Comparison of ENCODE assay signal across 19 cellular contexts in the genomic region with DNA sequence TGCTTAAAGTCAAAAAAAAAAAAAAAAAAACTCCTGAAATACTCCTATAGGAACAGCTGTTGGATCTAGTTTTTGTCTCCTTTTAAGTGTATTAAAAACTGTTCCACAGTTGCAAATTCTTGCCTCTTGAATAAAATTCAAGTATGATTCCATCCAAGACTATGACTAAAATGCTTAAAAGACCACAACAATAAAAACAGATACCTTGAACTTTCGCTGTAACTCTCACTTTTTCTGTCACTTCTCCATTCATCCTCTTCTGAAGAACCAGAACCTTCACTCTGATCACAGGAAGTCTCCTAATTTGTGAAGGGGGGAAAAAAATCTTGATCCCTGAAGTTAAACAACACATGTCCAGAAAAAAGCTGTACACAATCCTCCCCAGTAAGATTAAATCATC. TPM values are rescaled to one million over a fixed set of nuclear protein-coding genes. Genes with fewer than 3 reads are reported as not detected.
DNase-seq lines count a peak whose midpoint lies in the region; ATAC-seq, FAIRE-seq and TF ChIP-seq lines count a peak whose summit lies in the region.
"Had no signal": no experiment of that assay in that cellular context is flagged by ENCODE, and none has a peak within 500 bp of the region (broad histone marks: within the 10 kb centered on the region; RNA-seq: fewer than 3 reads in every experiment).

No MANE protein-coding gene starts in this region.

- no peak for DNase-seq in activated CD4-positive, alpha-beta memory T cell treated with anti-CD3 and anti-CD28 coated beads for 36 hours
- no peak for DNase-seq in activated CD4-positive, alpha-beta memory T cell treated with anti-CD3 and anti-CD28 coated beads, Interleukin-2, amount 10 ng/mL, durations not matched to agents 7 days and 5 days
- no peak for DNase-seq in CD8-positive, alpha-beta memory T cell
- no peak for DNase-seq in activated T-helper 2 cell treated with anti-CD3 and anti-CD28 coated beads, Interferon-gamma antibody, Interleukin-2, Interleukin-4, amounts not matched to agents 10 μg/mL and 5 μg/mL and 100 μg/mL, durations not matched to agents 14 hours and 24 hours and 36 hours (ENCODE audit: low spot score)
- DNase-seq in glutamatergic neuron = no peak
- no peak for DNase-seq in colonic mucosa
- no peak for DNase-seq in HCEC 1CT
- DNase-seq in pancreas = no peak
- DNase-seq: Calu3, NCI-H1436 treated with DMSO at 0.1 percent for 48 hours, NCI-H2081 treated with DMSO at 0.1 percent for 48 hours, NCI-H526, OCI-M1 had no signal

- POLR2A ChIA-PET in activated CD4-positive, alpha-beta memory T cell treated with anti-CD3 and anti-CD28 coated beads for 36 hours (lab: Charles Lee) = no interaction called here
- POLR2A ChIA-PET in activated CD4-positive, alpha-beta memory T cell treated with anti-CD3 and anti-CD28 coated beads, Interleukin-2, amount 10 ng/mL, durations not matched to agents 7 days and 5 days (lab: Charles Lee) = no interaction called here
- POLR2A ChIA-PET in CD8-positive, alpha-beta memory T cell (lab: Charles Lee) = no interaction called here

- ATAC-seq in pancreas = no peak
- ATAC-seq: GM23338 had no signal

- no peak overlapping the region for H3K4me3 Mint-ChIP-seq in activated CD4-positive, alpha-beta memory T cell treated with anti-CD3 and anti-CD28 coated beads for 36 hours
- no peak overlapping the region for H3K4me3 Mint-ChIP-seq in activated CD4-positive, alpha-beta memory T cell treated with anti-CD3 and anti-CD28 coated beads, Interleukin-2, amount 10 ng/mL, durations not matched to agents 7 days and 5 days
- H3K4me3 Mint-ChIP-seq in CD8-positive, alpha-beta memory T cell = no peak overlapping the region
- no peak overlapping the region for H3K4me3 Mint-ChIP-seq in activated T-helper 2 cell treated with anti-CD3 and anti-CD28 coated beads, Interferon-gamma antibody, Interleukin-2, Interleukin-4, amounts not matched to agents 10 μg/mL and 5 μg/mL and 100 μg/mL, durations not matched to agents 14 hours and 24 hours and 36 hours (ENCODE audit: low read depth)
- no peak overlapping the region for H3K4me3 Mint-ChIP-seq in glutamatergic neuron (ENCODE audit: unreplicated experiment)
- H3K4me3 Mint-ChIP-seq: CD14-positive monocyte, GM23338 had no signal

- H3K36me3 ChIP-seq in CD8-positive, alpha-beta memory T cell (ENCODE audit: insufficient read depth, low read length) = peaks cover 20% of the 10 kb centered on the region
- H3K36me3 ChIP-seq in colonic mucosa (peaks cover 6% of the 10 kb centered on the region), pancreas (peaks cover 0 to 28% (median 16%) of the 10 kb centered on the region in 3 donors)

- no peaks in the 10 kb centered on the region for H3K4me1 ChIP-seq in CD8-positive, alpha-beta memory T cell (ENCODE audit: insufficient read depth, low read length)
- no peaks in the 10 kb centered on the region for H3K4me1 ChIP-seq in colonic mucosa
- no peaks in the 10 kb centered on the region for H3K4me1 ChIP-seq in pancreas

- H3K9me3 ChIP-seq in CD8-positive, alpha-beta memory T cell (ENCODE audit: low read length) = no peaks in the 10 kb centered on the region
- H3K9me3 ChIP-seq in colonic mucosa = no peaks in the 10 kb centered on the region
- H3K9me3 ChIP-seq in pancreas = no peaks in the 10 kb centered on the region

- TF ChIP-seq CTCF in glutamatergic neuron (IDR thresholded peaks at IDR 0.05; ENCODE audit: partially characterized antibody, unreplicated experiment) (no peak), colonic mucosa (IDR thresholded peaks at IDR 0.05) (no peak), pancreas (IDR thresholded peaks at IDR 0.05) (no peak)

- H3K27me3 ChIP-seq in CD8-positive, alpha-beta memory T cell (ENCODE audit: insufficient read depth, low read length, poor library complexity, severe bottlenecking) = no peaks in the 10 kb centered on the region
- H3K27me3 ChIP-seq in colonic mucosa (no peaks in the 10 kb centered on the region), pancreas (no peaks in the 10 kb centered on the region)

- H3K27ac ChIP-seq in CD8-positive, alpha-beta memory T cell (ENCODE audit: low read depth, low read length) = no peak overlapping the region
- H3K27ac ChIP-seq in colonic mucosa (no peak overlapping the region), pancreas (no peak overlapping the region)
- H3K27ac ChIP-seq: HL-60, RWPE1 had no signal

- no peaks in the 10 kb centered on the region for H3K27me3 Mint-ChIP-seq in activated CD4-positive, alpha-beta memory T cell treated with anti-CD3 and anti-CD28 coated beads for 36 hours
- H3K27me3 Mint-ChIP-seq in activated CD4-positive, alpha-beta memory T cell treated with anti-CD3 and anti-CD28 coated beads, Interleukin-2, amount 10 ng/mL, durations not matched to agents 7 days and 5 days = no peaks in the 10 kb centered on the region
- H3K27me3 Mint-ChIP-seq in CD8-positive, alpha-beta memory T cell = no peaks in the 10 kb centered on the region
- H3K27me3 Mint-ChIP-seq in activated T-helper 2 cell treated with anti-CD3 and anti-CD28 coated beads, Interferon-gamma antibody, Interleukin-2, Interleukin-4, amounts not matched to agents 10 μg/mL and 5 μg/mL and 100 μg/mL, durations not matched to agents 14 hours and 24 hours and 36 hours (ENCODE audit: low read depth) = no peaks in the 10 kb centered on the region
- no peaks in the 10 kb centered on the region for H3K27me3 Mint-ChIP-seq in glutamatergic neuron (ENCODE audit: unreplicated experiment)

- H3K27ac Mint-ChIP-seq in activated CD4-positive, alpha-beta memory T cell treated with anti-CD3 and anti-CD28 coated beads for 36 hours = peak overlapping the region; percentile 47
- no peak overlapping the region for H3K27ac Mint-ChIP-seq in activated CD4-positive, alpha-beta memory T cell treated with anti-CD3 and anti-CD28 coated beads, Interleukin-2, amount 10 ng/mL, durations not matched to agents 7 days and 5 days
- peak overlapping the region in 5 of 8 donors; percentile 8 to 69 (median 24) for H3K27ac Mint-ChIP-seq in CD8-positive, alpha-beta memory T cell
- H3K27ac Mint-ChIP-seq in activated T-helper 2 cell treated with anti-CD3 and anti-CD28 coated beads, Interferon-gamma antibody, Interleukin-2, Interleukin-4, amounts not matched to agents 10 μg/mL and 5 μg/mL and 100 μg/mL, durations not matched to agents 14 hours and 24 hours and 36 hours = peak overlapping the region; percentile 51
- H3K27ac Mint-ChIP-seq in glutamatergic neuron (ENCODE audit: unreplicated experiment) = peak overlapping the region; percentile 16
- H3K27ac Mint-ChIP-seq: GM23338 had no signal

- CTCF ChIA-PET in activated CD4-positive, alpha-beta memory T cell treated with anti-CD3 and anti-CD28 coated beads for 36 hours (lab: Charles Lee) = no interaction called here
- CTCF ChIA-PET in activated CD4-positive, alpha-beta memory T cell treated with anti-CD3 and anti-CD28 coated beads, Interleukin-2, amount 10 ng/mL, durations not matched to agents 7 days and 5 days (lab: Charles Lee) = no interaction called here
- CTCF ChIA-PET in CD8-positive, alpha-beta memory T cell (lab: Charles Lee) = no interaction called here

- H3K9ac ChIP-seq in colonic mucosa (ENCODE audit: low read depth in 2 of 2, low read length in 2 of 2) = no peak overlapping the region

- WGBS in pancreas, 2 donors = 95% methylated on average over 1 of the region's 1 CpG

- H3K4me3 ChIP-seq in CD8-positive, alpha-beta memory T cell (ENCODE audit: low read length) = no peak overlapping the region
- H3K4me3 ChIP-seq in colonic mucosa = no peak overlapping the region
- no peak overlapping the region for H3K4me3 ChIP-seq in pancreas
- H3K4me3 ChIP-seq: GM23338 had no signal

- H3K9me3 Mint-ChIP-seq in activated CD4-positive, alpha-beta memory T cell treated with anti-CD3 and anti-CD28 coated beads for 36 hours = no peaks in the 10 kb centered on the region
- no peaks in the 10 kb centered on the region for H3K9me3 Mint-ChIP-seq in activated CD4-positive, alpha-beta memory T cell treated with anti-CD3 and anti-CD28 coated beads, Interleukin-2, amount 10 ng/mL, durations not matched to agents 7 days and 5 days
- H3K9me3 Mint-ChIP-seq in CD8-positive, alpha-beta memory T cell = no peaks in the 10 kb centered on the region
- H3K9me3 Mint-ChIP-seq in activated T-helper 2 cell treated with anti-CD3 and anti-CD28 coated beads, Interferon-gamma antibody, Interleukin-2, Interleukin-4, amounts not matched to agents 10 μg/mL and 5 μg/mL and 100 μg/mL, durations not matched to agents 14 hours and 24 hours and 36 hours = no peaks in the 10 kb centered on the region
- H3K9me3 Mint-ChIP-seq in glutamatergic neuron (ENCODE audit: unreplicated experiment) = no peaks in the 10 kb centered on the region
- H3K9me3 Mint-ChIP-seq: CD14-positive monocyte, GM23338 had no signal

- intact Hi-C loops in activated CD4-positive, alpha-beta memory T cell treated with anti-CD3 and anti-CD28 coated beads for 36 hours (cut with micrococcal nuclease) = no loop called here
- intact Hi-C loops in activated T-helper 2 cell treated with anti-CD3 and anti-CD28 coated beads, Interferon-gamma antibody, Interleukin-2, Interleukin-4, amounts not matched to agents 10 μg/mL and 5 μg/mL and 100 μg/mL, durations not matched to agents 14 hours and 24 hours and 36 hours (cut with micrococcal nuclease) = no loop called here
- intact Hi-C loops in colonic mucosa (cut with DNase I) = no loop called here
- intact Hi-C loops in pancreas (cut with DNase I) = no loop called here

- FAIRE-seq in pancreas (lab: Jason Lieb, UNC) = no peak
- FAIRE-seq: GM12892, GM19239 had no signal

- H3K36me3 Mint-ChIP-seq in activated CD4-positive, alpha-beta memory T cell treated with anti-CD3 and anti-CD28 coated beads for 36 hours = peaks cover 41% of the 10 kb centered on the region
- H3K36me3 Mint-ChIP-seq in activated CD4-positive, alpha-beta memory T cell treated with anti-CD3 and anti-CD28 coated beads, Interleukin-2, amount 10 ng/mL, durations not matched to agents 7 days and 5 days (ENCODE audit: low read depth) = peaks cover 54% of the 10 kb centered on the region
- H3K36me3 Mint-ChIP-seq in CD8-positive, alpha-beta memory T cell = peaks cover 11 to 88% (median 25%) of the 10 kb centered on the region in 3 donors
- H3K36me3 Mint-ChIP-seq in activated T-helper 2 cell treated with anti-CD3 and anti-CD28 coated beads, Interferon-gamma antibody, Interleukin-2, Interleukin-4, amounts not matched to agents 10 μg/mL and 5 μg/mL and 100 μg/mL, durations not matched to agents 14 hours and 24 hours and 36 hours (ENCODE audit: low read depth) = peaks cover 64% of the 10 kb centered on the region
- H3K36me3 Mint-ChIP-seq in glutamatergic neuron (ENCODE audit: unreplicated experiment) = no peaks in the 10 kb centered on the region

- peaks cover 16% of the 10 kb centered on the region for H3K4me1 Mint-ChIP-seq in activated CD4-positive, alpha-beta memory T cell treated with anti-CD3 and anti-CD28 coated beads for 36 hours (ENCODE audit: low read depth)
- H3K4me1 Mint-ChIP-seq in activated CD4-positive, alpha-beta memory T cell treated with anti-CD3 and anti-CD28 coated beads, Interleukin-2, amount 10 ng/mL, durations not matched to agents 7 days and 5 days = peaks cover 4% of the 10 kb centered on the region
- H3K4me1 Mint-ChIP-seq in CD8-positive, alpha-beta memory T cell = peaks cover 34 to 58% (median 54%) of the 10 kb centered on the region in 3 donors
- peaks cover 15% of the 10 kb centered on the region for H3K4me1 Mint-ChIP-seq in activated T-helper 2 cell treated with anti-CD3 and anti-CD28 coated beads, Interferon-gamma antibody, Interleukin-2, Interleukin-4, amounts not matched to agents 10 μg/mL and 5 μg/mL and 100 μg/mL, durations not matched to agents 14 hours and 24 hours and 36 hours (ENCODE audit: low read depth)
- peaks cover 3% of the 10 kb centered on the region for H3K4me1 Mint-ChIP-seq in glutamatergic neuron (ENCODE audit: low read depth, unreplicated experiment)
- H3K4me1 Mint-ChIP-seq: CD14-positive monocyte, GM23338 had no signal

RNA-seq across cellular contexts. Expression of a gene that starts 55.0 kb away (rescaled TPM):
- total RNA-seq in activated CD4-positive, alpha-beta memory T cell treated with anti-CD3 and anti-CD28 coated beads for 36 hours = 10 to 100 TPM; 82.3 to 85.9 TPM
- total RNA-seq in activated CD4-positive, alpha-beta memory T cell treated with anti-CD3 and anti-CD28 coated beads, Interleukin-2, amount 10 ng/mL, durations not matched to agents 7 days and 5 days = 10 to 100 TPM; 59.6 to 66.2 TPM
- 100 to 1,000 TPM; 102 to 105 TPM for total RNA-seq in CD8-positive, alpha-beta memory T cell
- polyA plus RNA-seq in CD8-positive, alpha-beta memory T cell = 37.2 TPM
- total RNA-seq in activated T-helper 2 cell treated with anti-CD3 and anti-CD28 coated beads, Interferon-gamma antibody, Interleukin-2, Interleukin-4, amounts not matched to agents 10 μg/mL and 5 μg/mL and 100 μg/mL, durations not matched to agents 14 hours and 24 hours and 36 hours = 79.7 and 85.2 TPM in 2 replicates
- total RNA-seq in glutamatergic neuron (ENCODE audit: unreplicated experiment) (28.7 TPM), colonic mucosa (10 to 100 TPM; 41.2 to 78.1 TPM), pancreas (10 to 100 TPM; 12.4 to 21.6 (median 16.6) TPM)
- polyA plus RNA-seq in pancreas = 10 to 100 TPM; 19.3 to 35.0 TPM
